ENCODE assay signal across 23 cellular contexts in genomic region chr6:6285679-6286078, GRCh38. TPM values are rescaled to one million over a fixed set of nuclear protein-coding genes. Genes with fewer than 3 reads are reported as not detected.
A peak's percentile ranks its signal among the peaks of the same experiment; 100 is the strongest.
DNase-seq lines count a peak whose midpoint lies in the region; ATAC-seq and TF ChIP-seq lines count a peak whose summit lies in the region.
"Had no signal": no experiment of that assay in that cellular context is flagged by ENCODE, and none has a peak within 500 bp of the region (broad histone marks: within the 10 kb centered on the region; RNA-seq: fewer than 3 reads in every experiment).

No MANE protein-coding gene starts in this region.

- WGBS in esophagus muscularis mucosa = 96% methylated on average over 11 of the region's 11 CpGs
- WGBS in adrenal gland, 4 donors = 89 to 96% (median 91%) methylated on average over 11 of the region's 11 CpGs

- H3K9me3 Mint-ChIP-seq in naive thymus-derived CD4-positive, alpha-beta T cell = no peaks in the 10 kb centered on the region
- H3K9me3 Mint-ChIP-seq: CD8-positive, alpha-beta T cell had no signal

- intact Hi-C loops in esophagus muscularis mucosa (cut with DNase I) = no loop called here
- intact Hi-C loops in naive thymus-derived CD4-positive, alpha-beta T cell (cut with micrococcal nuclease) = no loop called here
- intact Hi-C loops in adrenal gland (cut with DNase I) = no loop called here

- peaks cover 3% of the 10 kb centered on the region; the same call in 1 of the 2 replicates for H3F3A ChIP-seq in OCI-LY1 (ENCODE audit: insufficient read depth, low read length)

- H3K4me3 ChIP-seq in BLaER1 treated with 17β-estradiol and CSF1 and Interleukin-3, amounts not matched to agents 10 nM and 100 nM = no peak overlapping the region
- H3K4me3 ChIP-seq in OCI-LY1 (ENCODE audit: low read depth, low read length, poor library complexity, severe bottlenecking) (no peak overlapping the region), esophagus muscularis mucosa (no peak overlapping the region), adrenal gland (no peak overlapping the region)
- no peak overlapping the region for H3K4me3 ChIP-seq in naive thymus-derived CD4-positive, alpha-beta T cell (ENCODE audit: low read length)
- H3K4me3 ChIP-seq: A549, GM23248 had no signal

- no peak overlapping the region for H3K4me3 Mint-ChIP-seq in naive thymus-derived CD4-positive, alpha-beta T cell
- H3K4me3 Mint-ChIP-seq: CD4-positive, CD25-positive, alpha-beta regulatory T cell; CD8-positive, alpha-beta T cell had no signal

- TF ChIP-seq CTCF in OCI-LY1 (IDR thresholded peaks at IDR 0.05; ENCODE audit: low read length) (no peak), esophagus muscularis mucosa (IDR thresholded peaks at IDR 0.05) (no peak), adrenal gland (IDR thresholded peaks at IDR 0.05) (no peak)

- peaks cover 0 to 100% (median 0%) of the 10 kb centered on the region in 11 experiments; a peak in 2 of 22 replicates for H4K20me1 ChIP-seq in BLaER1 treated with 17β-estradiol and CSF1 and Interleukin-3, amounts not matched to agents 10 nM and 100 nM
- H4K20me1 ChIP-seq in OCI-LY1 (ENCODE audit: insufficient read depth, low read length) = no peaks in the 10 kb centered on the region

- H3K27me3 ChIP-seq in BLaER1 treated with 17β-estradiol and CSF1 and Interleukin-3, amounts not matched to agents 10 nM and 100 nM = no peaks in the 10 kb centered on the region
- H3K27me3 ChIP-seq in OCI-LY1 (ENCODE audit: insufficient read depth, low read length) = no peaks in the 10 kb centered on the region
- no peaks in the 10 kb centered on the region for H3K27me3 ChIP-seq in esophagus muscularis mucosa
- no peaks in the 10 kb centered on the region for H3K27me3 ChIP-seq in naive thymus-derived CD4-positive, alpha-beta T cell (ENCODE audit: control insufficient read depth in 2 of 2, insufficient read depth in 2 of 2, low read length in 2 of 2)
- H3K27me3 ChIP-seq in adrenal gland = no peaks in the 10 kb centered on the region
- H3K27me3 ChIP-seq: BE2C had no signal

- no peak overlapping the region for H3K27ac Mint-ChIP-seq in naive thymus-derived CD4-positive, alpha-beta T cell
- H3K27ac Mint-ChIP-seq: CD8-positive, alpha-beta T cell had no signal

- no peaks in the 10 kb centered on the region for H3K36me3 Mint-ChIP-seq in naive thymus-derived CD4-positive, alpha-beta T cell
- H3K36me3 Mint-ChIP-seq: CD4-positive, CD25-positive, alpha-beta regulatory T cell; CD8-positive, alpha-beta T cell had no signal

- H3K4me2 ChIP-seq in BLaER1 treated with 17β-estradiol and CSF1 and Interleukin-3, amounts not matched to agents 10 nM and 100 nM = peak overlapping the region; percentile 64 to 81 (median 70)
- H3K4me2 ChIP-seq in OCI-LY1 (ENCODE audit: low read length) = peak overlapping the region; percentile 51; the same call in 1 of the 2 replicates
- H3K4me2 ChIP-seq: A549 had no signal

- H3K9me3 ChIP-seq in BLaER1 treated with 17β-estradiol and CSF1 and Interleukin-3, amounts not matched to agents 10 nM and 100 nM (replicated peaks in 1 of 11) = no peaks in the 10 kb centered on the region
- no peaks in the 10 kb centered on the region for H3K9me3 ChIP-seq in OCI-LY1 (ENCODE audit: low read length)
- no peaks in the 10 kb centered on the region for H3K9me3 ChIP-seq in esophagus muscularis mucosa
- no peaks in the 10 kb centered on the region for H3K9me3 ChIP-seq in naive thymus-derived CD4-positive, alpha-beta T cell (ENCODE audit: control insufficient read depth in 2 of 3, low read length in 3 of 3)
- no peaks in the 10 kb centered on the region for H3K9me3 ChIP-seq in adrenal gland (replicated peaks in 1 of 3)
- H3K9me3 ChIP-seq: A549, BE2C, Caco-2 had no signal

- no peaks in the 10 kb centered on the region for H3K79me2 ChIP-seq in OCI-LY1 (ENCODE audit: insufficient read depth, low read length)

- DNase-seq in esophagus muscularis mucosa (ENCODE audit: extremely low spot score) = peak; percentile 29
- no peak for DNase-seq in dermis blood vessel endothelial cell
- DNase-seq in naive thymus-derived CD4-positive, alpha-beta T cell = no peak
- no peak for DNase-seq in adrenal gland
- DNase-seq: 8988T; ACHN; AML-193; BE2C; Caco-2; CD4-positive, CD25-positive, alpha-beta regulatory T cell; CD8-positive, alpha-beta T cell; DMS153; DND-41; EL; GF-D8; GM23248; H7; HCEC 1CT had no signal

- no peaks in the 10 kb centered on the region for H3K4me1 Mint-ChIP-seq in naive thymus-derived CD4-positive, alpha-beta T cell
- H3K4me1 Mint-ChIP-seq: CD4-positive, CD25-positive, alpha-beta regulatory T cell had no signal

- TF ChIP-seq EP300 in esophagus muscularis mucosa (IDR thresholded peaks at IDR 0.05) = no peak

- peak overlapping the region in 3 of 11 experiments; percentile 71 to 80 (median 74); a peak in 3 of 22 replicates for H3K27ac ChIP-seq in BLaER1 treated with 17β-estradiol and CSF1 and Interleukin-3, amounts not matched to agents 10 nM and 100 nM
- H3K27ac ChIP-seq in OCI-LY1 (ENCODE audit: low read depth, low read length, poor library complexity, severe bottlenecking) (peak overlapping the region; percentile 97), esophagus muscularis mucosa (replicated peaks in 1 of 4) (no peak overlapping the region), adrenal gland (no peak overlapping the region)
- no peak overlapping the region for H3K27ac ChIP-seq in naive thymus-derived CD4-positive, alpha-beta T cell (ENCODE audit: low read depth, low read length)
- H3K27ac ChIP-seq: A549, C4-2B, GM23248 had no signal

- no peaks in the 10 kb centered on the region for H3K9me2 ChIP-seq in OCI-LY1 (ENCODE audit: low read depth, low read length)

- CTCF ChIA-PET in naive thymus-derived CD4-positive, alpha-beta T cell (lab: Charles Lee) = no interaction called here

- H3K9ac ChIP-seq in BLaER1 treated with 17β-estradiol and CSF1 and Interleukin-3, amounts not matched to agents 10 nM and 100 nM = no peak overlapping the region
- peak overlapping the region; percentile 68; the same call in 1 of the 2 replicates for H3K9ac ChIP-seq in OCI-LY1 (ENCODE audit: low read length)
- H3K9ac ChIP-seq: GM23248 had no signal

- no peak overlapping the region for H2AFZ ChIP-seq in OCI-LY1 (ENCODE audit: low read length)
- H2AFZ ChIP-seq: GM23248 had no signal

- peaks cover 0 to 84% (median 0%) of the 10 kb centered on the region in 11 experiments; a peak in 4 of 22 replicates for H3K36me3 ChIP-seq in BLaER1 treated with 17β-estradiol and CSF1 and Interleukin-3, amounts not matched to agents 10 nM and 100 nM
- H3K36me3 ChIP-seq in OCI-LY1 (ENCODE audit: insufficient read depth, low read length) (no peaks in the 10 kb centered on the region), esophagus muscularis mucosa (no peaks in the 10 kb centered on the region), adrenal gland (replicated peaks in 1 of 2) (no peaks in the 10 kb centered on the region)
- H3K36me3 ChIP-seq in naive thymus-derived CD4-positive, alpha-beta T cell (ENCODE audit: control insufficient read depth in 2 of 3, insufficient read depth in 3 of 3, low read length in 3 of 3) = no peaks in the 10 kb centered on the region
- H3K36me3 ChIP-seq: BE2C had no signal

- H3K4me1 ChIP-seq in BLaER1 treated with 17β-estradiol and CSF1 and Interleukin-3, amounts not matched to agents 10 nM and 100 nM = peaks cover 34 to 64% (median 50%) of the 10 kb centered on the region in 10 experiments
- H3K4me1 ChIP-seq in OCI-LY1 (ENCODE audit: insufficient read depth, low read length, severe bottlenecking) = peaks cover 85% of the 10 kb centered on the region
- H3K4me1 ChIP-seq in esophagus muscularis mucosa = no peaks in the 10 kb centered on the region
- H3K4me1 ChIP-seq in naive thymus-derived CD4-positive, alpha-beta T cell (ENCODE audit: control insufficient read depth in 2 of 2, insufficient read depth in 2 of 2, low read length in 2 of 2) = no peaks in the 10 kb centered on the region
- no peaks in the 10 kb centered on the region for H3K4me1 ChIP-seq in adrenal gland (replicated peaks in 1 of 2)
- H3K4me1 ChIP-seq: A549, BE2C, Caco-2 had no signal

- H3K27me3 Mint-ChIP-seq in naive thymus-derived CD4-positive, alpha-beta T cell = peaks cover 0 to 19% (median 8%) of the 10 kb centered on the region in 5 donors

- POLR2A ChIA-PET in naive thymus-derived CD4-positive, alpha-beta T cell (lab: Charles Lee) = no interaction called here

- no peak for ATAC-seq in naive thymus-derived CD4-positive, alpha-beta T cell
- ATAC-seq in GM21529 (IDR thresholded peaks at IDR 0.05; ENCODE audit: unreplicated experiment) = no peak
- ATAC-seq: A549; CD8-positive, alpha-beta T cell had no signal

- no peak for TF ChIP-seq POLR2A in esophagus muscularis mucosa (IDR thresholded peaks at IDR 0.05; ENCODE audit: low read depth)
- no peak for TF ChIP-seq POLR2A in adrenal gland (IDR thresholded peaks at IDR 0.05)

RNA-seq across cellular contexts. Expression of gene F13A1, which starts 34.8 kb away (rescaled TPM):
- total RNA-seq in esophagus muscularis mucosa = 100 to 1,000 TPM in 2 of 4 donors, 10 to 100 TPM in 2; 63.6 to 173 (median 101) TPM
- total RNA-seq in dermis blood vessel endothelial cell = not detected in 2 replicates
- total RNA-seq in naive thymus-derived CD4-positive, alpha-beta T cell = 10 to 100 TPM in 1 of 5 experiments, 1 to 10 TPM in 3, not detected in 1; 1.9 to 42.2 (median 4.8) TPM
- polyA plus RNA-seq in naive thymus-derived CD4-positive, alpha-beta T cell = under 1 TPM; 0.04 to 0.05 TPM
- total RNA-seq in adrenal gland = 100 to 1,000 TPM in 6 of 8 donors, 10 to 100 TPM in 2; 44.7 to 481 (median 298) TPM
- polyA plus RNA-seq in adrenal gland = 10 to 100 TPM; 26.6 to 84.0 (median 41.7) TPM
- total RNA-seq: Caco-2, GM23248 had no signal
- polyA plus RNA-seq: A549, GM23248 had no signal
